Comparison of ENCODE assay signal across 8 cellular contexts in genomic region chr3:33786565-33787327, GRCh38. TPM values are rescaled to one million over a fixed set of nuclear protein-coding genes. Genes with fewer than 3 reads are reported as not detected.
DNase-seq lines count a peak whose midpoint lies in the region; ATAC-seq and TF ChIP-seq lines count a peak whose summit lies in the region.

No MANE protein-coding gene starts in this region.

- no peak for TF ChIP-seq CTCF in WERI-Rb-1 (IDR thresholded peaks at IDR 0.05; ENCODE audit: low read depth, low read length)
- TF ChIP-seq CTCF in hepatocyte (IDR thresholded peaks at IDR 0.05; ENCODE audit: poor library complexity), result no peak

- H3K4me3 ChIP-seq in WERI-Rb-1 (ENCODE audit: low read depth, low read length) (peak overlapping the region; percentile 39), hepatocyte (peak overlapping the region; percentile 15)

- H3K4me1 ChIP-seq in hepatocyte (ENCODE audit: insufficient read depth), result no peaks in the 10 kb centered on the region

- H3K4me1 Mint-ChIP-seq in activated T-cell treated with anti-CD3 and anti-CD28 coated beads, Interleukin-2, amount 50 U/mL, for 24 hours (ENCODE audit: low read depth), result peaks cover 6% of the 10 kb centered on the region
- H3K4me1 Mint-ChIP-seq in stimulated activated naive B cell treated with anti-CD40 and anti-IgM and Interleukin-4, amounts not matched to agents 10 μg/mL and 1 μg/mL and 100 μg/mL, for 72 hours, result peaks cover 4% of the 10 kb centered on the region in 2 donors

- H3K27me3 Mint-ChIP-seq in activated T-cell treated with anti-CD3 and anti-CD28 coated beads, Interleukin-2, amount 50 U/mL, for 24 hours, result peaks cover 20% of the 10 kb centered on the region
- H3K27me3 Mint-ChIP-seq in stimulated activated naive B cell treated with anti-CD40 and anti-IgM and Interleukin-4, amounts not matched to agents 10 μg/mL and 1 μg/mL and 100 μg/mL, for 72 hours, result peaks cover 0 to 7% of the 10 kb centered on the region in 2 donors

- H3K27me3 ChIP-seq in WERI-Rb-1 (ENCODE audit: insufficient read depth, low read depth, severe bottlenecking) (no peaks in the 10 kb centered on the region), hepatocyte (no peaks in the 10 kb centered on the region)

- no peaks in the 10 kb centered on the region for H3K36me3 ChIP-seq in WERI-Rb-1
- no peaks in the 10 kb centered on the region for H3K36me3 ChIP-seq in hepatocyte (replicated peaks; ENCODE audit: insufficient read depth, low read depth)

- no peak for ATAC-seq in stimulated activated naive B cell treated with anti-CD40 and anti-IgM and Interleukin-4, amounts not matched to agents 10 μg/mL and 1 μg/mL and 100 μg/mL, for 72 hours (replicated peaks)
- ATAC-seq in GM18907 (IDR thresholded peaks at IDR 0.05; ENCODE audit: unreplicated experiment), result no peak

- no peak overlapping the region for H3K27ac ChIP-seq in WERI-Rb-1
- H3K27ac ChIP-seq in hepatocyte, result no peak overlapping the region

- H3K79me2 ChIP-seq in hepatocyte, result no peaks in the 10 kb centered on the region

- peak overlapping the region; percentile 37 for H2AFZ ChIP-seq in hepatocyte

- H3K27ac Mint-ChIP-seq in activated T-cell treated with anti-CD3 and anti-CD28 coated beads, Interleukin-2, amount 50 U/mL, for 24 hours, result no peak overlapping the region
- H3K27ac Mint-ChIP-seq in stimulated activated naive B cell treated with anti-CD40 and anti-IgM and Interleukin-4, amounts not matched to agents 10 μg/mL and 1 μg/mL and 100 μg/mL, for 72 hours, result no peak overlapping the region

- no peaks in the 10 kb centered on the region for H4K20me1 ChIP-seq in hepatocyte (ENCODE audit: insufficient read depth, poor library complexity, severe bottlenecking)

- H3K9me3 ChIP-seq in WERI-Rb-1 (ENCODE audit: severe bottlenecking) (no peaks in the 10 kb centered on the region), hepatocyte (ENCODE audit: low read depth) (no peaks in the 10 kb centered on the region)

- no peaks in the 10 kb centered on the region for H3K9me2 ChIP-seq in hepatocyte (replicated peaks; ENCODE audit: insufficient read depth)

- H3K36me3 Mint-ChIP-seq in activated T-cell treated with anti-CD3 and anti-CD28 coated beads, Interleukin-2, amount 50 U/mL, for 24 hours (ENCODE audit: low read depth), result no peaks in the 10 kb centered on the region
- H3K36me3 Mint-ChIP-seq in stimulated activated naive B cell treated with anti-CD40 and anti-IgM and Interleukin-4, amounts not matched to agents 10 μg/mL and 1 μg/mL and 100 μg/mL, for 72 hours, result no peaks in the 10 kb centered on the region

- DNase-seq in activated T-cell treated with anti-CD3 and anti-CD28 coated beads, Interleukin-2, amount 50 U/mL, for 24 hours, result no peak
- DNase-seq in activated T-cell treated with anti-CD3 and anti-CD28 coated beads, Interleukin-2, amount 50 U/mL, for 1 hour, result no peak
- no peak for DNase-seq in WERI-Rb-1
- DNase-seq in hepatocyte (ENCODE audit: low spot score), result no peak
- no peak for DNase-seq in stimulated activated naive B cell treated with anti-CD40 and anti-IgM and Interleukin-4, amounts not matched to agents 10 μg/mL and 1 μg/mL and 100 μg/mL, for 72 hours
- no peak for DNase-seq in DMS79 treated with DMSO at 0.1 percent for 48 hours (lab: John Stamatoyannopoulos, UW)
- no peak for DNase-seq in SKM-1 (lab: John Stamatoyannopoulos, UW; ENCODE audit: unreplicated experiment)

- peak overlapping the region; percentile 82 for H3K4me2 ChIP-seq in hepatocyte

- WGBS in hepatocyte (ENCODE audit: low lambda C conversion rate, missing lambda C conversion rate), result 40% methylated on average over 7 of the region's 7 CpGs

- no peaks in the 10 kb centered on the region for H3K9me3 Mint-ChIP-seq in activated T-cell treated with anti-CD3 and anti-CD28 coated beads, Interleukin-2, amount 50 U/mL, for 24 hours
- H3K9me3 Mint-ChIP-seq in stimulated activated naive B cell treated with anti-CD40 and anti-IgM and Interleukin-4, amounts not matched to agents 10 μg/mL and 1 μg/mL and 100 μg/mL, for 72 hours, result no peaks in the 10 kb centered on the region

- peak overlapping the region; percentile 57 for H3K4me3 Mint-ChIP-seq in activated T-cell treated with anti-CD3 and anti-CD28 coated beads, Interleukin-2, amount 50 U/mL, for 24 hours
- peak overlapping the region; percentile 41 to 74 for H3K4me3 Mint-ChIP-seq in stimulated activated naive B cell treated with anti-CD40 and anti-IgM and Interleukin-4, amounts not matched to agents 10 μg/mL and 1 μg/mL and 100 μg/mL, for 72 hours

RNA-seq across cellular contexts. Expression of gene PDCD6IP, which starts 11.7 kb away (rescaled TPM):
- total RNA-seq in hepatocyte, result 106 and 121 TPM in 2 replicates
- polyA plus RNA-seq in hepatocyte, result 83.6 and 88.2 TPM in 2 replicates
